14 cellular contexts compared by ENCODE assay signal in the genomic region with DNA sequence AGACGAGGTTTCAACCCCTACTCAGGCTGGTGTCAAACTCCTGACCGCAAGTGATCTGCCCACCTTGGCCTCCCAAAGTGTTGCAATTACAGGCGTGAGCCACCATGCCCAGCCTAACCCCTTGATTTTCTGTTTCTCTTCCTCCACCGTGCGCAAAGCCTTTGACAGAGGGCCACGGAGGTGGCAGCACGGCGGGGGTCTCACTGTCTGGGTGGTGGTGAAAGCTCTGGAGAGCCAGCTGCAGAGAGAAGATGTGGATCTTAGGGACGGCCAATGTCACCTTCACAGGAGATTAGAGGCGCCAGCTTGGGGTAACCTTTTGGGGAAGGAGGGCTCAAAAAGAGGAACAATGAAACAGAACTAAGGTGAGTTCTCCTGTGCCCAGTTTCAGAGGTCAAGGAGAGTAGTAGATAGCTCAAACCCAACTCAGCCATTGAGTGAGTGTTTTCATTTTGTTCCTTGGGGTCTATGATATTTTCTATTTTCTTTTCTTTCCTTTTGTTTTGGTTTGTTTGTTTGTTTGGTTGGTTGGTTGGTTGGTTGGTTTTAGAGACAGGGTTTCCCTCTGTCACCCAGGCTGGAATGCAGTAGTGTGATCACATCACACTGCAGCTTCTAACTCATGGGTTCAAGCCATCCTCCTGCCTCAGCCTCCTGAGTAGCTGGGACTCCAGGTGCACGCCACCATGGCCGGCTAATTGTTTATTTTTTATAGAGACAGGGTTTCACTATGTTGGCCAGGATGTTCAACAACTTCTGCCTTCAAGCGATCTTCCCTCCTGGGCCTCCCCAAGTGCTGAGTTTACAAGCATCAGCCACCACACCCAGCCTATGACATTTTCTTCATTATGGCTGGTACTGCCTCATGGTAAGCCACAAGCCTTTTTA.
DNase-seq lines count a peak whose midpoint lies in the region; ATAC-seq and FAIRE-seq lines count a peak whose summit lies in the region.
"Had no signal": no experiment of that assay in that cellular context is flagged by ENCODE, and none has a peak within 500 bp of the region (broad histone marks: within the 10 kb centered on the region; RNA-seq: fewer than 3 reads in every experiment).

No MANE protein-coding gene starts in this region.

- H3K4me3 ChIP-seq in GM08714 (ENCODE audit: low read length) = peak overlapping the region; percentile 13; the same call in 1 of the 2 replicates
- H3K4me3 ChIP-seq: tibial artery had no signal

- DNase-seq in GM19239 (ENCODE audit: insufficient read length, low spot score) (peak; percentile 50), NOMO-1 treated with DMSO at 0.1 percent for 48 hours (lab: John Stamatoyannopoulos, UW; ENCODE audit: unreplicated experiment) (peak; percentile 32), RCC 7860 (ENCODE audit: low spot score) (no peak), DMS53 treated with DMSO at 0.1 percent for 48 hours (lab: John Stamatoyannopoulos, UW; ENCODE audit: unreplicated experiment) (no peak), substantia nigra (lab: John Stamatoyannopoulos, UW) (no peak)
- DNase-seq: activated CD4-positive, alpha-beta T cell treated with anti-CD3 and anti-CD28 coated beads for 4 hours; activated effector memory CD4-positive, alpha-beta T cell treated with anti-CD3 and anti-CD28 coated beads, Interleukin-2, amount 50 U/mL, for 16 hours; DMS53; head of caudate nucleus had no signal

- no peak overlapping the region for H3K27ac ChIP-seq in substantia nigra (ENCODE audit: low read depth, low read length, poor library complexity, severe bottlenecking)
- H3K27ac ChIP-seq: tibial artery had no signal

- ATAC-seq in HG02678 (IDR thresholded peaks at IDR 0.05; ENCODE audit: unreplicated experiment) (peak; percentile 79), HG03342 (IDR thresholded peaks at IDR 0.05; ENCODE audit: unreplicated experiment) (no peak)
- ATAC-seq: left colon had no signal

- FAIRE-seq in GM19239 (lab: Jason Lieb, UNC) = peak; percentile 94
- no peak for FAIRE-seq in RCC 7860 (lab: Jason Lieb, UNC)

Comparison
In these comparisons a context has a peak if more than half of its experiments do, and no peak if none do; other contexts are left out.
1. DNase-seq: peak in GM19239 (single experiment) and NOMO-1 treated with DMSO at 0.1 percent for 48 hours (single experiment); none in RCC 7860 (single experiment), DMS53 treated with DMSO at 0.1 percent for 48 hours (single experiment) and substantia nigra (0 of 49).